Comparison of ENCODE assay signal across 8 cellular contexts in genomic region chr10:124740374-124741280, GRCh38. TPM values are rescaled to one million over a fixed set of nuclear protein-coding genes. Genes with fewer than 3 reads are reported as not detected.
DNase-seq lines count a peak whose midpoint lies in the region; ATAC-seq and TF ChIP-seq lines count a peak whose summit lies in the region.

No MANE protein-coding gene starts in this region.

- peak overlapping the region; percentile 98 for H3K4me3 Mint-ChIP-seq in memory B cell

- H3K9me3 Mint-ChIP-seq in memory B cell: no peaks in the 10 kb centered on the region

- no peak overlapping the region for H3K4me3 ChIP-seq in colonic mucosa
- peak overlapping the region in 3 of 4 donors; percentile 9 to 89 (median 14) for H3K4me3 ChIP-seq in transverse colon

- H3K4me1 ChIP-seq in colonic mucosa (peaks cover 48% of the 10 kb centered on the region), transverse colon (peaks cover 70 to 81% (median 80%) of the 10 kb centered on the region in 4 donors)

- TF ChIP-seq CTCF in colonic mucosa (IDR thresholded peaks at IDR 0.05): no peak
- TF ChIP-seq CTCF in transverse colon (IDR thresholded peaks at IDR 0.05): no peak

- H3K36me3 ChIP-seq in colonic mucosa: no peaks in the 10 kb centered on the region
- no peaks in the 10 kb centered on the region for H3K36me3 ChIP-seq in transverse colon

- H3K36me3 Mint-ChIP-seq in memory B cell: peaks cover 8% of the 10 kb centered on the region

- peak overlapping the region; percentile 92 for H3K27ac Mint-ChIP-seq in memory B cell

- H3K9me3 ChIP-seq in colonic mucosa (no peaks in the 10 kb centered on the region), transverse colon (no peaks in the 10 kb centered on the region)

- peak overlapping the region; percentile 71 for H3K27ac ChIP-seq in colonic mucosa
- H3K27ac ChIP-seq in transverse colon: peak overlapping the region; percentile 86 to 94 (median 89)

- ATAC-seq in GM21786 (IDR thresholded peaks at IDR 0.05; ENCODE audit: unreplicated experiment): peak; percentile 26
- ATAC-seq in memory B cell (ENCODE audit: low read depth): peak; percentile 62

- intact Hi-C loops in colonic mucosa (cut with DNase I): loop anchor here (5.0 kb wide), 2 partner anchors 93 to 113 kb away; no protein-coding TSS in a partner anchor
- intact Hi-C loops in transverse colon (cut with DNase I; ENCODE audit: low total_unique reads): loop anchor here (2.0 to 5.0 kb wide), 2 partner anchors 108 to 210 kb away; no protein-coding TSS in a partner anchor

- WGBS in transverse colon (ENCODE audit: low coverage in 1 of 2), 2 donors: 19 to 27% methylated on average over 9 to 16 of the region's 18 CpGs

- TF ChIP-seq POLR2A in transverse colon (IDR thresholded peaks at IDR 0.05): no peak

- in situ Hi-C loops in G401 (cut with HindIII; ENCODE audit: low sequenced_read_pairs): no loop called here
- in situ Hi-C loops in transverse colon (cut with MboI; ENCODE audit: low pct_ligation_motif_present in 1 of 4, low pct_unique_long_range_greater_than_20kb in 1 of 4, low sequenced_read_pairs in 3 of 4): loop anchor here in 2 of 4 donors (10.0 to 25.0 kb wide), 2 partner anchors 103 to 206 kb away; no protein-coding TSS in a partner anchor

- no peaks in the 10 kb centered on the region for H3K27me3 Mint-ChIP-seq in memory B cell

- H3K9ac ChIP-seq in colonic mucosa (ENCODE audit: low read depth in 2 of 2, low read length in 2 of 2): peak overlapping the region; percentile 55 to 72

- no peak for TF ChIP-seq EP300 in transverse colon (IDR thresholded peaks at IDR 0.05; ENCODE audit: low read depth)

- H3K27me3 ChIP-seq in colonic mucosa: no peaks in the 10 kb centered on the region
- no peaks in the 10 kb centered on the region for H3K27me3 ChIP-seq in transverse colon

- H3K4me1 Mint-ChIP-seq in memory B cell: peaks cover 52% of the 10 kb centered on the region

- peak; percentile 67 for DNase-seq in G401 (ENCODE audit: low spot score)
- peak; percentile 51 for DNase-seq in NOMO-1 treated with dmso at 0.1 percent for 144 hours (lab: John Stamatoyannopoulos, UW; ENCODE audit: unreplicated experiment)
- DNase-seq in colonic mucosa: peak; percentile 71
- peak in 1 of 2 donors; percentile 57 for DNase-seq in memory B cell (ENCODE audit: low spot score in 2 of 2)
- DNase-seq in transverse colon: peak; percentile 65
- DNase-seq in HK-2 (ENCODE audit: unreplicated experiment): no peak
- no peak for DNase-seq in activated CD8-positive, alpha-beta memory T cell treated with anti-CD3 and anti-CD28 coated beads for 24 hours

RNA-seq across cellular contexts. Expression of gene FAM53B, which starts 3.6 kb away (rescaled TPM):
- 17.0 and 21.4 TPM in 2 replicates for total RNA-seq in G401 (2014; rRNA removed; shearing (Covaris generic))
- total RNA-seq in colonic mucosa: 10 to 100 TPM; 43.3 to 45.2 TPM
- total RNA-seq in transverse colon: 100 to 1,000 TPM in 1 of 4 donors, 10 to 100 TPM in 3; 41.0 to 110 (median 50.0) TPM

RNA-seq across cellular contexts. Expression of gene EEF1AKMT2, which starts 51.1 kb away (rescaled TPM):
- total RNA-seq in G401 (2014; rRNA removed; shearing (Covaris generic)): 35.6 and 35.8 TPM in 2 replicates
- total RNA-seq in colonic mucosa (10 to 100 TPM; 14.7 to 16.5 TPM), transverse colon (10 to 100 TPM in 2 of 4 donors, 1 to 10 TPM in 2; 5.2 to 19.1 (median 10.6) TPM)

Comparison
In these comparisons a context has a peak if more than half of its experiments do, and no peak if none do; other contexts are left out.
1. DNase-seq: peak in G401 (single experiment), NOMO-1 treated with dmso at 0.1 percent for 144 hours (single experiment), colonic mucosa (single experiment) and transverse colon (single experiment); none in HK-2 (single experiment) and activated CD8-positive, alpha-beta memory T cell treated with anti-CD3 and anti-CD28 coated beads for 24 hours (single experiment).